30 cellular contexts compared by ENCODE assay signal in the genomic region with DNA sequence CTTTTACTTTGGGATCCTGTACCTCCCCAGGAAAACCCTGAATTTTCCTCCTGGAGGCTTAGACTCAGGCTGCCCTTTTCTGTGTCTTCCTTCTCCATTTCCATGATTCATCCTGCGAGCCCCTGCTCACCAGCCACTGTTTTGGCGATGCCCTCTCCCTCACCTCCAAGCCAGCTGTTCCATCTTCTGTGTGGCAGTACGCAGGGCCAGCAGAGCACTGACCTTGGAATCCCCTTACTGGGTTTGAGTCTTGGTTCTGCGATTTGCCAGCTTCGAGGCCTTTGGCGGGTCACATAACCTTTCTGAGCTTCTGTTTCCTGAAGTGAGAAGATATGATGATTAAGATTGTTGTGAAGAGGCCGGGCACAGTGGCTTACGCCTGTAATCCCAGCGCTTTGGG.
"Had no signal": no experiment of that assay in that cellular context is flagged by ENCODE, and none has a peak within 500 bp of the region (broad histone marks: within the 10 kb centered on the region; RNA-seq: fewer than 3 reads in every experiment).

No MANE protein-coding gene starts in this region.

- ATAC-seq: activated T-helper 17 cell treated with anti-CD3 and anti-CD28 coated beads, Interleukin-2, amount 50 U/mL, for 72 hours; HepG2; Panc1; T-cell had no signal

- H3K27ac Mint-ChIP-seq: activated CD4-positive, alpha-beta memory T cell treated with anti-CD3 and anti-CD28 coated beads for 36 hours; activated CD4-positive, alpha-beta T cell treated with anti-CD3 and anti-CD28 coated beads, Interleukin-2, amount 10 ng/mL, durations not matched to agents 7 days and 5 days; activated naive CD4-positive, alpha-beta T cell treated with anti-CD3 and anti-CD28 coated beads for 36 hours; activated naive CD8-positive, alpha-beta T cell; activated T-helper 17 cell treated with anti-CD3 and anti-CD28 coated beads, Interleukin-2, amount 50 U/mL, for 72 hours; T-cell had no signal

- H3K27me3 ChIP-seq: brain microvascular endothelial cell, MG63 had no signal

- H3K36me3 ChIP-seq: brain microvascular endothelial cell, MG63 had no signal

- H3K27me3 Mint-ChIP-seq: activated CD4-positive, alpha-beta memory T cell treated with anti-CD3 and anti-CD28 coated beads for 36 hours; activated naive CD8-positive, alpha-beta T cell; activated T-helper 17 cell treated with anti-CD3 and anti-CD28 coated beads, Interleukin-2, amount 50 U/mL, for 72 hours; T-cell had no signal

- H3K36me3 Mint-ChIP-seq: activated CD4-positive, alpha-beta memory T cell treated with anti-CD3 and anti-CD28 coated beads for 36 hours; T-cell had no signal

- H3K9me3 Mint-ChIP-seq: activated CD4-positive, alpha-beta memory T cell treated with anti-CD3 and anti-CD28 coated beads for 36 hours; activated CD4-positive, alpha-beta T cell treated with anti-CD3 and anti-CD28 coated beads, Interleukin-2, amount 10 ng/mL, durations not matched to agents 7 days and 5 days; activated naive CD4-positive, alpha-beta T cell treated with anti-CD3 and anti-CD28 coated beads for 36 hours; activated T-helper 17 cell treated with anti-CD3 and anti-CD28 coated beads, Interleukin-2, amount 50 U/mL, for 72 hours; T-cell had no signal

- H3K9ac ChIP-seq: KMS-11 had no signal

- H3K4me2 ChIP-seq: KMS-11 had no signal

- H3K4me3 Mint-ChIP-seq: activated CD4-positive, alpha-beta memory T cell treated with anti-CD3 and anti-CD28 coated beads for 36 hours; activated CD4-positive, alpha-beta T cell treated with anti-CD3 and anti-CD28 coated beads, Interleukin-2, amount 10 ng/mL, durations not matched to agents 7 days and 5 days; activated naive CD4-positive, alpha-beta T cell treated with anti-CD3 and anti-CD28 coated beads for 36 hours; activated naive CD8-positive, alpha-beta T cell; activated T-helper 17 cell treated with anti-CD3 and anti-CD28 coated beads, Interleukin-2, amount 50 U/mL, for 72 hours; T-cell had no signal

- H3K27ac ChIP-seq: brain microvascular endothelial cell, KMS-11, SK-N-MC had no signal

- DNase-seq: activated CD4-positive, alpha-beta memory T cell treated with anti-CD3 and anti-CD28 coated beads for 36 hours; activated CD4-positive, alpha-beta T cell treated with anti-CD3 and anti-CD28 coated beads, Interleukin-2, amount 10 ng/mL, durations not matched to agents 7 days and 5 days; activated CD4-positive, CD25-positive, alpha-beta regulatory T cell; activated gamma-delta T cell; activated naive CD4-positive, alpha-beta T cell treated with anti-CD3 and anti-CD28 coated beads for 36 hours; activated T-cell treated with anti-CD3 and anti-CD28 coated beads for 4 hours; activated T-cell treated with anti-CD3 and anti-CD28 coated beads, Interleukin-2, amount 50 U/mL, for 48 hours; amygdala; brain microvascular endothelial cell; MG63; MV-4-11; NCI-H1092 treated with DMSO at 0.1 percent for 48 hours; NCI-H1417 treated with DMSO at 0.1 percent for 48 hours; NCI-H1694; NCI-H2029; NCI-H2107; NCI-H510A treated with DMSO at 0.1 percent for 48 hours; NCI-H69; NK-92 treated with Interleukin-12 subunit alpha and Interleukin-12 subunit beta, amount 100 ng/mL, for 24 hours; OCI-M1; SIG-M5; T-cell; T-helper 2 cell; T1000 had no signal

- H3K9me3 ChIP-seq: MG63 had no signal

- H3K4me3 ChIP-seq: MG63, SK-N-MC had no signal
